21 cellular contexts compared by ENCODE assay signal in the genomic region with DNA sequence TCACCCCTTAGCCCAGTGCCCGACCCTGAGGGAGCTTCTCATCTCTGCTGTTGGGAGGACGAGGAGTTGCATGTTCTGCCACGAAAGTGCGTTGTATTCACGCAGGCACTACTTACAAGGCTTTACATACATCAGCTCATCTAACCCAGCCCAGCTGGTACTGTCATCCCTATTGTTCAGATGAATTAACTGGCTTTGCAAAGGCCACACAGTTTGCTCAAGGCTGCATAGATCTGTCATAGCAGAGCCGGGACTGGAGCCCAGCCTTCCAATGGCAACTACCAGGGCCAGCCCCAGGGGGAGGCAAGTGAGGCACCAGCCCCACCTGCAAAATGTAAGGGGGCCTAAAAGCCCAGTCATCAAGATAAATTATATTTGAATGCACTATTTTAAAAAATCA.
"Had no signal": no experiment of that assay in that cellular context is flagged by ENCODE, and none has a peak within 500 bp of the region (broad histone marks: within the 10 kb centered on the region; RNA-seq: fewer than 3 reads in every experiment).

No MANE protein-coding gene starts in this region.

- H3K27me3 Mint-ChIP-seq: stimulated activated naive CD8-positive, alpha-beta T cell treated with anti-CD3 and anti-CD28 coated beads, Interleukin-15, amount 100 ng/mL, for 72 hours had no signal

- H3K4me3 ChIP-seq: left lung, lower lobe of right lung, psoas muscle, spleen, thyroid gland, upper lobe of right lung had no signal

- FAIRE-seq: colon had no signal

- ATAC-seq: left lung; lower lobe of right lung; psoas muscle; sciatic nerve; stimulated activated memory B cell treated with anti-CD40 and anti-IgM and Interleukin-4, amounts not matched to agents 10 μg/mL and 1 μg/mL and 100 μg/mL, for 72 hours; stimulated activated naive CD8-positive, alpha-beta T cell treated with anti-CD3 and anti-CD28 coated beads, Interleukin-15, amount 100 ng/mL, for 72 hours; upper lobe of right lung had no signal

- H3K27ac Mint-ChIP-seq: dendritic cell treated with granulocyte-macrophage colony-stimulating factor and Interleukin-4, amounts not matched to agents 40 ng/mL and 50 ng/mL, for 4 days; nephron; stimulated activated memory B cell treated with anti-CD40 and anti-IgM and Interleukin-4, amounts not matched to agents 10 μg/mL and 1 μg/mL and 100 μg/mL, for 72 hours; stimulated activated naive CD8-positive, alpha-beta T cell treated with anti-CD3 and anti-CD28 coated beads, Interleukin-15, amount 100 ng/mL, for 72 hours had no signal

- H3K36me3 Mint-ChIP-seq: naive B cell; stimulated activated memory B cell treated with anti-CD40 and anti-IgM and Interleukin-4, amounts not matched to agents 10 μg/mL and 1 μg/mL and 100 μg/mL, for 72 hours had no signal

- H3K4me1 ChIP-seq: foreskin keratinocyte, left lung, lower lobe of right lung, parathyroid adenoma, psoas muscle, spleen, thyroid gland, upper lobe of right lung had no signal

- H3K9me3 Mint-ChIP-seq: dendritic cell treated with granulocyte-macrophage colony-stimulating factor and Interleukin-4, amounts not matched to agents 40 ng/mL and 50 ng/mL, for 4 days; stimulated activated naive CD8-positive, alpha-beta T cell treated with anti-CD3 and anti-CD28 coated beads, Interleukin-15, amount 100 ng/mL, for 72 hours had no signal

- H3K27me3 ChIP-seq: foreskin keratinocyte, thyroid gland, upper lobe of right lung had no signal

- DNase-seq: cerebellar nuclear complex; islet precursor cell; left lung; lower lobe of right lung; mesenchymal stem cell; naive B cell; psoas muscle; spleen; stimulated activated CD4-positive, alpha-beta T cell treated with anti-CD3 and anti-CD28 coated beads, Interleukin-15, amount 100 ng/mL, for 24 hours; stimulated activated CD4-positive, alpha-beta T cell treated with anti-CD3 and anti-CD28 coated beads, Interleukin-1b, Interleukin-23, amount 100 ng/mL, for 48 hours; stimulated activated CD4-positive, alpha-beta T cell treated with anti-CD3 and anti-CD28 coated beads, Interleukin-4, amount 100 ng/mL, for 24 hours; stimulated activated naive CD8-positive, alpha-beta T cell treated with anti-CD3 and anti-CD28 coated beads, Interleukin-15, amount 100 ng/mL, for 72 hours; thyroid gland; upper lobe of right lung had no signal

- H3K4me3 Mint-ChIP-seq: dendritic cell treated with granulocyte-macrophage colony-stimulating factor and Interleukin-4, amounts not matched to agents 40 ng/mL and 50 ng/mL, for 4 days; nephron; stimulated activated memory B cell treated with anti-CD40 and anti-IgM and Interleukin-4, amounts not matched to agents 10 μg/mL and 1 μg/mL and 100 μg/mL, for 72 hours; stimulated activated naive CD8-positive, alpha-beta T cell treated with anti-CD3 and anti-CD28 coated beads, Interleukin-15, amount 100 ng/mL, for 72 hours had no signal

- H3K36me3 ChIP-seq: left lung, lower lobe of right lung, spleen, thyroid gland, upper lobe of right lung had no signal

- H3K4me1 Mint-ChIP-seq: nephron; stimulated activated memory B cell treated with anti-CD40 and anti-IgM and Interleukin-4, amounts not matched to agents 10 μg/mL and 1 μg/mL and 100 μg/mL, for 72 hours; stimulated activated naive CD8-positive, alpha-beta T cell treated with anti-CD3 and anti-CD28 coated beads, Interleukin-15, amount 100 ng/mL, for 72 hours had no signal

- H3K9me3 ChIP-seq: lower lobe of right lung, psoas muscle, thyroid gland, upper lobe of right lung had no signal

- H3K27ac ChIP-seq: foreskin keratinocyte, left lung, lower lobe of right lung, parathyroid adenoma, psoas muscle, spleen, thyroid gland, upper lobe of right lung had no signal
